In genomic region chr7:36082216-36082615, GRCh38 we compare ENCODE assay signal across 16 cellular contexts.
DNase-seq lines count a peak whose midpoint lies in the region; ATAC-seq and TF ChIP-seq lines count a peak whose summit lies in the region.
"Had no signal": no experiment of that assay in that cellular context is flagged by ENCODE, and none has a peak within 500 bp of the region (broad histone marks: within the 10 kb centered on the region; RNA-seq: fewer than 3 reads in every experiment).

No MANE protein-coding gene starts in this region.

- H3K4me3 ChIP-seq in HEK293 (ENCODE audit: low read depth, low read length): no peak overlapping the region
- no peak overlapping the region for H3K4me3 ChIP-seq in spleen
- H3K4me3 ChIP-seq: A549, GM23248, HAP-1 had no signal

- H3K27ac ChIP-seq in HEK293 (ENCODE audit: extremely low read depth, low read depth, low read length): no peak overlapping the region
- H3K27ac ChIP-seq in spleen: peak overlapping the region in 7 of 8 donors; percentile 27 to 74 (median 67)
- H3K27ac ChIP-seq: 22Rv1, A549, C4-2B, GM23248 had no signal

- H3K27me3 ChIP-seq in spleen (replicated peaks in 1 of 7): no peaks in the 10 kb centered on the region

- TF ChIP-seq CTCF in HEK293 (tag by site-specific recombination; IDR thresholded peaks at IDR 0.05) (no peak), spleen (IDR thresholded peaks at IDR 0.05 in 8 of 11, conservative IDR thresholded peaks at IDR 0.05 in 3 of 11) (no peak)

- intact Hi-C loops in cardiac septum (cut with DNase I) (no loop called here), Right ventricle myocardium superior (cut with DNase I) (no loop called here), spleen (cut with DNase I; ENCODE audit: low total_unique reads) (no loop called here)

- 67 to 80% (median 74%) methylated on average over 4 of the region's 4 CpGs for WGBS in spleen, 5 donors

- CTCF ChIA-PET in HEK293 (lab: Yijun Ruan, JAX): interaction anchor here (0.7 to 1.0 kb wide), 2 partner anchors 8 to 9 kb away, joined by 3 read pairs; no protein-coding TSS in a partner anchor

- DNase-seq in cardiac septum (ENCODE audit: low spot score) (peak; percentile 17), Right ventricle myocardium superior (no peak), dermis blood vessel endothelial cell (peak; percentile 35), spleen (no peak), NCI-H1105 treated with DMSO at 0.1 percent for 48 hours (lab: John Stamatoyannopoulos, UW) (no peak)
- DNase-seq: AML-193; Caco-2; CD4-positive, alpha-beta T cell; GM23248; IMR-90 had no signal

- TF ChIP-seq POLR2A in spleen (IDR thresholded peaks at IDR 0.05): no peak

- H3K9me3 ChIP-seq in HEK293 (ENCODE audit: control insufficient read depth, insufficient read depth, low read depth, low read length): no peaks in the 10 kb centered on the region
- no peaks in the 10 kb centered on the region for H3K9me3 ChIP-seq in spleen
- H3K9me3 ChIP-seq: A549, Caco-2, HAP-1 had no signal

- H3K36me3 ChIP-seq in HEK293 (ENCODE audit: control insufficient read depth in 2 of 2, insufficient read depth in 1 of 2, low read length in 2 of 2) (no peaks in the 10 kb centered on the region), spleen (no peaks in the 10 kb centered on the region)
- H3K36me3 ChIP-seq: HAP-1 had no signal

- POLR2A ChIA-PET in HEK293 (lab: Yijun Ruan, JAX): no interaction called here

- H3K4me1 ChIP-seq in HEK293 (ENCODE audit: control insufficient read depth, insufficient read depth, low read length) (no peaks in the 10 kb centered on the region), spleen (peaks cover 2 to 45% (median 8%) of the 10 kb centered on the region in 6 donors)
- H3K4me1 ChIP-seq: HAP-1 had no signal

- ATAC-seq in Right ventricle myocardium superior (ENCODE audit: poor library complexity): no peak
- ATAC-seq in GM21825 (IDR thresholded peaks at IDR 0.05; ENCODE audit: unreplicated experiment): no peak
- ATAC-seq: A549 had no signal

TF ChIP-seq in HEK293, 187 proteins besides CTCF, POLR2A, EP300 and RAD21:
- TF ChIP-seq ZNF266 (tag by site-specific recombination; IDR thresholded peaks at IDR 0.05; ENCODE audit: low read depth) (no peak), EGR2 (tag by site-specific recombination; IDR thresholded peaks at IDR 0.05; ENCODE audit: low read depth) (0 out of 2 replicates have a peak, but pooled peaks have one; percentile 9)

Comparison
In these comparisons a context has a peak if more than half of its experiments do, and no peak if none do; other contexts are left out.
1. DNase-seq: peak in cardiac septum (single experiment) and dermis blood vessel endothelial cell (single experiment); none in Right ventricle myocardium superior (single experiment), spleen (single experiment) and NCI-H1105 treated with DMSO at 0.1 percent for 48 hours (single experiment).